10 cellular contexts compared by ENCODE assay signal in genomic region chrX:40434947-40435346, GRCh38.
DNase-seq lines count a peak whose midpoint lies in the region; ATAC-seq and TF ChIP-seq lines count a peak whose summit lies in the region.
"Had no signal": no experiment of that assay in that cellular context is flagged by ENCODE, and none has a peak within 500 bp of the region (broad histone marks: within the 10 kb centered on the region; RNA-seq: fewer than 3 reads in every experiment).

No MANE protein-coding gene starts in this region.

- TF ChIP-seq EP300 in esophagus muscularis mucosa (IDR thresholded peaks at IDR 0.05), result no peak

- H3K9me3 ChIP-seq in esophagus muscularis mucosa, result no peaks in the 10 kb centered on the region

- H3K4me1 Mint-ChIP-seq in nephron, result peaks cover 19% of the 10 kb centered on the region

- H3K36me3 ChIP-seq in esophagus muscularis mucosa, result no peaks in the 10 kb centered on the region

- peaks cover 0 to 12% (median 5%) of the 10 kb centered on the region in 4 donors for H3K4me1 ChIP-seq in esophagus muscularis mucosa

- TF ChIP-seq CTCF in esophagus muscularis mucosa (IDR thresholded peaks at IDR 0.05), result no peak
- TF ChIP-seq CTCF in nephron (IDR thresholded peaks at IDR 0.05; ENCODE audit: unreplicated experiment in 3 of 3), result no peak

- H3K36me3 Mint-ChIP-seq in nephron (ENCODE audit: low read depth), result no peaks in the 10 kb centered on the region
- H3K36me3 Mint-ChIP-seq: CD8-positive, alpha-beta T cell had no signal

- WGBS in esophagus muscularis mucosa, result 43% methylated on average over 14 of the region's 14 CpGs

- peaks cover 26% of the 10 kb centered on the region for H3K9me3 Mint-ChIP-seq in nephron
- H3K9me3 Mint-ChIP-seq: CD8-positive, alpha-beta T cell had no signal

- peak overlapping the region; percentile 14 to 55 (median 33) for H3K4me3 Mint-ChIP-seq in nephron
- H3K4me3 Mint-ChIP-seq: CD8-positive, alpha-beta T cell had no signal

- intact Hi-C loops in esophagus muscularis mucosa (cut with DNase I), result no loop called here

- H3K27ac Mint-ChIP-seq in nephron, result peak overlapping the region; percentile 82 to 88 (median 86)
- H3K27ac Mint-ChIP-seq: CD8-positive, alpha-beta T cell had no signal

- TF ChIP-seq POLR2A in esophagus muscularis mucosa (IDR thresholded peaks at IDR 0.05; ENCODE audit: low read depth), result no peak

- no peak for ATAC-seq in HG03378 (IDR thresholded peaks at IDR 0.05; ENCODE audit: unreplicated experiment)
- ATAC-seq in GM21390 (IDR thresholded peaks at IDR 0.05; ENCODE audit: unreplicated experiment), result no peak
- ATAC-seq: CD8-positive, alpha-beta T cell had no signal

- H3K27me3 Mint-ChIP-seq in nephron (ENCODE audit: low read depth), result peaks cover 7% of the 10 kb centered on the region

- H3K4me3 ChIP-seq in esophagus muscularis mucosa, result peak overlapping the region; percentile 9 to 14 (median 10)

- DNase-seq in CMK (ENCODE audit: low read depth) (peak; percentile 45), NCI-H446 (lab: John Stamatoyannopoulos, UW) (peak; percentile 43 to 83), esophagus muscularis mucosa (ENCODE audit: extremely low spot score) (no peak), LoVo (ENCODE audit: low spot score) (no peak)
- DNase-seq in stimulated activated CD4-positive, alpha-beta T cell treated with anti-CD3 and anti-CD28 coated beads, Interleukin-4, amount 100 ng/mL, for 1 hour, result no peak
- DNase-seq: CD8-positive, alpha-beta T cell; NCI-H748 treated with DMSO at 0.1 percent for 48 hours had no signal

- no peak overlapping the region for H3K27ac ChIP-seq in esophagus muscularis mucosa (replicated peaks in 1 of 4)

- H3K27me3 ChIP-seq in esophagus muscularis mucosa, result no peaks in the 10 kb centered on the region

Comparison
In these comparisons a context has a peak if more than half of its experiments do, and no peak if none do; other contexts are left out.
1. DNase-seq: peak in CMK (single experiment) and NCI-H446 (2 of 2); none in esophagus muscularis mucosa (single experiment), LoVo (single experiment) and stimulated activated CD4-positive, alpha-beta T cell treated with anti-CD3 and anti-CD28 coated beads, Interleukin-4, amount 100 ng/mL, for 1 hour (single experiment).